In the genomic region with DNA sequence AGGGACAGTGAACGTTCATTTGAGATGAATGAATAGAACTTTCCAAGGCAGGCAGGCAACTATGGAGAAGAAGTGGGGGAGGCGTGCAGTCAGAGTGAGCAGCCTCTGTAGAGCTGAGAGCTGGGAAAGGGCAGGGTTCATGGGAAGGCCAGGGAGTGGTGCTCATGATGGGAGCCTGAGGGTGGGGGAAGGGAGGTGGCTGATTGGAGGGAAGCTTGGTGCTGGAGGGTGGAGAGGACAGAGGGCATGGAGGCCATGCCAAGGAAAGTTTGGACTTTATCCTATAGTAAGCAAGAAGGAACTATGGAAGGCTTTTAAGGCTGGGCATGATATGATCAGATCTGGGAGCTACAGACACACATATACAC, we compare ENCODE assay signal across 1 cellular context.
TF ChIP-seq lines count a peak whose summit lies in the region.

No MANE protein-coding gene starts in this region.

TF ChIP-seq in SK-N-SH, 30 proteins besides CTCF, POLR2A, EP300 and RAD21 (continued from another document):
- no peak for TF ChIP-seq RCOR1 (IDR thresholded peaks at IDR 0.05; ENCODE audit: low read length)
- TF ChIP-seq JUND (IDR thresholded peaks at IDR 0.05) = no peak
- no peak for TF ChIP-seq MXI1 (IDR thresholded peaks at IDR 0.05; ENCODE audit: low read depth, low read length)
- TF ChIP-seq TCF12 (IDR thresholded peaks at IDR 0.05) = no peak
- no peak for TF ChIP-seq MEF2A (IDR thresholded peaks at IDR 0.05; ENCODE audit: borderline replicate concordance, low read depth)
- no peak for TF ChIP-seq USF1 (IDR thresholded peaks at IDR 0.05; ENCODE audit: borderline replicate concordance, low read depth)
- no peak for TF ChIP-seq TAF1 (IDR thresholded peaks at IDR 0.05; ENCODE audit: borderline replicate concordance, low read depth, low read length)
- TF ChIP-seq RFX5 (IDR thresholded peaks at IDR 0.05; ENCODE audit: low read length) = no peak
- TF ChIP-seq NFIC (IDR thresholded peaks at IDR 0.05; ENCODE audit: borderline replicate concordance) = no peak
- no peak for TF ChIP-seq NRF1 (IDR thresholded peaks at IDR 0.05; ENCODE audit: low read depth, low read length)
- TF ChIP-seq, protein P1, sequence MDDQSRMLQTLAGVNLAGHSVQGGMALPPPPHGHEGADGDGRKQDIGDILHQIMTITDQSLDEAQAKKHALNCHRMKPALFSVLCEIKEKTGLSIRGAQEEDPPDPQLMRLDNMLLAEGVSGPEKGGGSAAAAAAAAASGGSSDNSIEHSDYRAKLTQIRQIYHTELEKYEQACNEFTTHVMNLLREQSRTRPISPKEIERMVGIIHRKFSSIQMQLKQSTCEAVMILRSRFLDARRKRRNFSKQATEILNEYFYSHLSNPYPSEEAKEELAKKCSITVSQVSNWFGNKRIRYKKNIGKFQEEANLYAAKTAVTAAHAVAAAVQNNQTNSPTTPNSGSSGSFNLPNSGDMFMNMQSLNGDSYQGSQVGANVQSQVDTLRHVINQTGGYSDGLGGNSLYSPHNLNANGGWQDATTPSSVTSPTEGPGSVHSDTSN (IDR thresholded peaks at IDR 0.05) = no peak
- no peak for TF ChIP-seq SMC3 (IDR thresholded peaks at IDR 0.05; ENCODE audit: low read depth, low read length)
- no peak for TF ChIP-seq ZBTB33 (IDR thresholded peaks at IDR 0.05; ENCODE audit: borderline replicate concordance, low read depth)
- no peak for TF ChIP-seq FOXJ3 (CRISPR knock-in tag; IDR thresholded peaks at IDR 0.05)
- TF ChIP-seq GATA2 (CRISPR knock-in tag; IDR thresholded peaks at IDR 0.05) = no peak
- no peak for TF ChIP-seq FOXM1 (IDR thresholded peaks at IDR 0.05; ENCODE audit: low read depth)
- no peak for TF ChIP-seq IRF3 (IDR thresholded peaks at IDR 0.05; ENCODE audit: low read depth, low read length)
